In the genomic region with DNA sequence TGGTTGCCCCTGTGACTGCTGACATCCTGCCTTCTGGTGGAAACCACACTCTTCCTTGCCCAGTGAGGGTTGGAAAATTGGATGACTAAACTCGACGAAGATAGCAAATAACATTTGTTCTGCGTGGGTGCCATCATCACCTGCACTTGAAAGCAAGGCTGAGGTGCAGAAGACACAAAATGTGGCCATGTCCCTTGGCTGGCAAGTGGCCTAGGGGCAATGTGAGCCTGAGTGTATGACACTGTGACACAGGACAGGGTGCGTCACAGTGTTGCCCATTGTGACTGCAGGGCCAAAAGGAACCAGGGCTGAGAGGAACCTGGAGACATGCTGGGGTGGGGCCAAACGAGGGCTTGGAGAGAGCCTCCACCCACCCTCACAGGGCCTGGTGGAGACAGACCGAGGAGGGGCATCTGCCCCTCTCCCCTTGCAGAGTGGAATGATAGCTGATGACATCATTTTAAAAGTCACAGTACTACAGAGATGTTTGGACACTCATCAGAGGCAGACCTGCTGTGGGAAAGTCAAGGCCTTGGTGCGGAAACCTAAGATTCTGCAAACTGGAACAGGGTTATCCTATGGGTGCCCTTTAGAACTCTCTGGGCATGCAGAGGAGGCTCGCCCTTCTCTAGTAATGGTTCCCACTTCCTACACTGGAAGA, we compare ENCODE assay signal across 1 cellular context.
TF ChIP-seq lines count a peak whose summit lies in the region.

No MANE protein-coding gene starts in this region.

TF ChIP-seq in HepG2, 621 proteins besides CTCF, POLR2A, EP300 and RAD21:
- TF ChIP-seq ZNF816 (CRISPR knock-in tag; IDR thresholded peaks at IDR 0.05; ENCODE audit: borderline replicate concordance) (no peak), ATF7 (IDR thresholded peaks at IDR 0.05) (peak; percentile 81), ATF7 (CRISPR knock-in tag; IDR thresholded peaks at IDR 0.05) (no peak), DNMT1 (CRISPR knock-in tag; IDR thresholded peaks at IDR 0.05) (no peak), CREB1 (IDR thresholded peaks at IDR 0.05) (peak; percentile 25), CREB1 (CRISPR knock-in tag; IDR thresholded peaks at IDR 0.05) (no peak), SP1 (IDR thresholded peaks at IDR 0.05) (no peak), SP1 (CRISPR knock-in tag; IDR thresholded peaks at IDR 0.05) (no peak)
- TF ChIP-seq, protein P1, sequence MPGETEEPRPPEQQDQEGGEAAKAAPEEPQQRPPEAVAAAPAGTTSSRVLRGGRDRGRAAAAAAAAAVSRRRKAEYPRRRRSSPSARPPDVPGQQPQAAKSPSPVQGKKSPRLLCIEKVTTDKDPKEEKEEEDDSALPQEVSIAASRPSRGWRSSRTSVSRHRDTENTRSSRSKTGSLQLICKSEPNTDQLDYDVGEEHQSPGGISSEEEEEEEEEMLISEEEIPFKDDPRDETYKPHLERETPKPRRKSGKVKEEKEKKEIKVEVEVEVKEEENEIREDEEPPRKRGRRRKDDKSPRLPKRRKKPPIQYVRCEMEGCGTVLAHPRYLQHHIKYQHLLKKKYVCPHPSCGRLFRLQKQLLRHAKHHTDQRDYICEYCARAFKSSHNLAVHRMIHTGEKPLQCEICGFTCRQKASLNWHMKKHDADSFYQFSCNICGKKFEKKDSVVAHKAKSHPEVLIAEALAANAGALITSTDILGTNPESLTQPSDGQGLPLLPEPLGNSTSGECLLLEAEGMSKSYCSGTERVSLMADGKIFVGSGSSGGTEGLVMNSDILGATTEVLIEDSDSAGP (CRISPR knock-in tag; IDR thresholded peaks at IDR 0.05; ENCODE audit: borderline replicate concordance) = no peak
- TF ChIP-seq, protein P2, sequence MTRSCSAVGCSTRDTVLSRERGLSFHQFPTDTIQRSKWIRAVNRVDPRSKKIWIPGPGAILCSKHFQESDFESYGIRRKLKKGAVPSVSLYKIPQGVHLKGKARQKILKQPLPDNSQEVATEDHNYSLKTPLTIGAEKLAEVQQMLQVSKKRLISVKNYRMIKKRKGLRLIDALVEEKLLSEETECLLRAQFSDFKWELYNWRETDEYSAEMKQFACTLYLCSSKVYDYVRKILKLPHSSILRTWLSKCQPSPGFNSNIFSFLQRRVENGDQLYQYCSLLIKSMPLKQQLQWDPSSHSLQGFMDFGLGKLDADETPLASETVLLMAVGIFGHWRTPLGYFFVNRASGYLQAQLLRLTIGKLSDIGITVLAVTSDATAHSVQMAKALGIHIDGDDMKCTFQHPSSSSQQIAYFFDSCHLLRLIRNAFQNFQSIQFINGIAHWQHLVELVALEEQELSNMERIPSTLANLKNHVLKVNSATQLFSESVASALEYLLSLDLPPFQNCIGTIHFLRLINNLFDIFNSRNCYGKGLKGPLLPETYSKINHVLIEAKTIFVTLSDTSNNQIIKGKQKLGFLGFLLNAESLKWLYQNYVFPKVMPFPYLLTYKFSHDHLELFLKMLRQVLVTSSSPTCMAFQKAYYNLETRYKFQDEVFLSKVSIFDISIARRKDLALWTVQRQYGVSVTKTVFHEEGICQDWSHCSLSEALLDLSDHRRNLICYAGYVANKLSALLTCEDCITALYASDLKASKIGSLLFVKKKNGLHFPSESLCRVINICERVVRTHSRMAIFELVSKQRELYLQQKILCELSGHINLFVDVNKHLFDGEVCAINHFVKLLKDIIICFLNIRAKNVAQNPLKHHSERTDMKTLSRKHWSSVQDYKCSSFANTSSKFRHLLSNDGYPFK (CRISPR knock-in tag; IDR thresholded peaks at IDR 0.05; ENCODE audit: borderline replicate concordance) = no peak
